In genomic region chr11:68704887-68705286, GRCh38 we compare ENCODE assay signal across 31 cellular contexts. TPM values are rescaled to one million over a fixed set of nuclear protein-coding genes. Genes with fewer than 3 reads are reported as not detected.
A peak's percentile ranks its signal among the peaks of the same experiment; 100 is the strongest.
DNase-seq lines count a peak whose midpoint lies in the region; ATAC-seq and TF ChIP-seq lines count a peak whose summit lies in the region.
"Had no signal": no experiment of that assay in that cellular context is flagged by ENCODE, and none has a peak within 500 bp of the region (broad histone marks: within the 10 kb centered on the region; RNA-seq: fewer than 3 reads in every experiment).

No MANE protein-coding gene starts in this region.

- ATAC-seq in GM23338 (peak; percentile 83), GM19395 (IDR thresholded peaks at IDR 0.05; ENCODE audit: unreplicated experiment) (no peak)
- ATAC-seq: left colon had no signal

- H3K27ac Mint-ChIP-seq in GM23338 (no peak overlapping the region), nephron progenitor cell (no peak overlapping the region)
- H3K27ac Mint-ChIP-seq: activated CD4-positive, alpha-beta T cell treated with anti-CD3 and anti-CD28 coated beads, Interleukin-2, amount 10 ng/mL, durations not matched to agents 24 days and 14 days; CD4-positive, alpha-beta T cell; stimulated activated naive CD8-positive, alpha-beta T cell treated with anti-CD3 and anti-CD28 coated beads, Interleukin-15, Interleukin-2, amounts not matched to agents 100 ng/mL and 50 ng/mL, for 24 hours; T-helper 1 cell treated with Interleukin-12 subunit alpha and Interleukin-12 subunit beta and Interleukin-4 antibody, amounts not matched to agents 30 μg/mL and 1 μg/mL, for 36 hours had no signal

- no peaks in the 10 kb centered on the region for H3K9me3 ChIP-seq in fibroblast of lung (ENCODE audit: control insufficient read depth, insufficient read depth, low read depth, low read length)
- no peaks in the 10 kb centered on the region for H3K9me3 ChIP-seq in MM.1S (replicated peaks; ENCODE audit: insufficient read depth, low read length)
- H3K9me3 ChIP-seq: Peyer's patch, SJSA1 had no signal

- H3K4me2 ChIP-seq in GM23338 (peak overlapping the region; percentile 68), fibroblast of lung (ENCODE audit: extremely low read depth, insufficient read depth, low read length) (no peak overlapping the region), MM.1S (ENCODE audit: low read depth, low read length) (no peak overlapping the region)

- DNase-seq in GM23338 (ENCODE audit: low spot score) (peak; percentile 73), NCI-H146 (lab: John Stamatoyannopoulos, UW) (peak; percentile 56), fibroblast of lung (ENCODE audit: low read depth in 2 of 2) (peak; percentile 6 to 7), nephron progenitor cell (peak; percentile 28), MM.1S (no peak)
- no peak for DNase-seq in activated naive CD4-positive, alpha-beta T cell treated with Interleukin-2 at 50 U/mL for 16 hours
- DNase-seq in NK-92 treated with Interleukin-12 subunit alpha and Interleukin-12 subunit beta, amount 100 ng/mL, for 24 hours (lab: John Stamatoyannopoulos, UW), result no peak
- DNase-seq: activated CD4-positive, alpha-beta T cell treated with anti-CD3 and anti-CD28 coated beads, Interleukin-2, amount 10 ng/mL, durations not matched to agents 24 days and 14 days; activated effector memory CD4-positive, alpha-beta T cell treated with Interleukin-2 at 50 U/mL for 16 hours; CD4-positive, alpha-beta T cell; dorsolateral prefrontal cortex; erythroblast; GM23248; hypothalamus; Karpas-422; left colon; midbrain; NCI-H1105; NCI-H2107; NCI-H774; Peyer's patch; small intestine; stimulated activated CD4-positive, alpha-beta T cell treated with anti-CD3 and anti-CD28 coated beads, Interleukin-2, amount 100 ng/mL, for 48 hours; trophoblast cell had no signal

- H3K4me1 ChIP-seq in GM23338 (ENCODE audit: insufficient read depth) (peaks cover 33% of the 10 kb centered on the region), fibroblast of lung (ENCODE audit: control insufficient read depth, extremely low read depth, insufficient read depth, low read length) (no peaks in the 10 kb centered on the region), MM.1S (ENCODE audit: low read length) (no peaks in the 10 kb centered on the region)
- H3K4me1 ChIP-seq: Peyer's patch had no signal

- peaks cover 10% of the 10 kb centered on the region for H3K27me3 Mint-ChIP-seq in GM23338 (ENCODE audit: insufficient read depth, low read depth, poor library complexity)
- H3K27me3 Mint-ChIP-seq in nephron progenitor cell (ENCODE audit: low read depth, poor library complexity), result peaks cover 30% of the 10 kb centered on the region

- peaks cover 3% of the 10 kb centered on the region; the same call in 2 of the 3 replicates for H3K9me3 Mint-ChIP-seq in GM23338
- H3K9me3 Mint-ChIP-seq in nephron progenitor cell, result peaks cover 8% of the 10 kb centered on the region
- H3K9me3 Mint-ChIP-seq: activated CD4-positive, alpha-beta T cell treated with anti-CD3 and anti-CD28 coated beads, Interleukin-2, amount 10 ng/mL, durations not matched to agents 24 days and 14 days; CD4-positive, alpha-beta T cell; stimulated activated naive CD8-positive, alpha-beta T cell treated with anti-CD3 and anti-CD28 coated beads, Interleukin-15, Interleukin-2, amounts not matched to agents 100 ng/mL and 50 ng/mL, for 24 hours; T-helper 1 cell treated with Interleukin-12 subunit alpha and Interleukin-12 subunit beta and Interleukin-4 antibody, amounts not matched to agents 30 μg/mL and 1 μg/mL, for 36 hours had no signal

- H2AFZ ChIP-seq in GM23338 (no peak overlapping the region), fibroblast of lung (ENCODE audit: low read length) (no peak overlapping the region), MM.1S (ENCODE audit: low read length) (no peak overlapping the region)
- H2AFZ ChIP-seq: GM23248 had no signal

- H3F3A ChIP-seq in GM23338 (replicated peaks; ENCODE audit: low read depth) (peaks cover 7% of the 10 kb centered on the region; the same call in 1 of the 2 replicates), MM.1S (ENCODE audit: insufficient read depth, low read length) (no peaks in the 10 kb centered on the region)

- no peaks in the 10 kb centered on the region for H3K27me3 ChIP-seq in GM23338 (ENCODE audit: insufficient read depth)
- peaks cover 6% of the 10 kb centered on the region for H3K27me3 ChIP-seq in fibroblast of lung (ENCODE audit: control insufficient read depth, insufficient read depth, low read length)
- no peaks in the 10 kb centered on the region for H3K27me3 ChIP-seq in MM.1S (replicated peaks; ENCODE audit: insufficient read depth, low read length)
- H3K27me3 ChIP-seq: cardiac muscle cell, Peyer's patch had no signal

- H4K20me1 ChIP-seq in GM23338 (replicated peaks; ENCODE audit: insufficient read depth) (no peaks in the 10 kb centered on the region), fibroblast of lung (ENCODE audit: control insufficient read depth, extremely low read depth, insufficient read depth, low read length) (no peaks in the 10 kb centered on the region), MM.1S (ENCODE audit: insufficient read depth, low read length) (no peaks in the 10 kb centered on the region)

- H3K27ac ChIP-seq in GM23338 (ENCODE audit: low read depth) (no peak overlapping the region), fibroblast of lung (ENCODE audit: insufficient read depth, low read length) (no peak overlapping the region), MM.1S (ENCODE audit: low read length) (no peak overlapping the region)
- H3K27ac ChIP-seq: cardiac muscle cell, dorsolateral prefrontal cortex, GM23248, Peyer's patch, SJSA1 had no signal

- no peak overlapping the region for H3K9ac ChIP-seq in fibroblast of lung (ENCODE audit: insufficient read depth, low read length)
- H3K9ac ChIP-seq in MM.1S (ENCODE audit: low read length), result no peak overlapping the region
- H3K9ac ChIP-seq: GM23248 had no signal

- H3K36me3 Mint-ChIP-seq in GM23338 (ENCODE audit: low read depth), result peaks cover 2% of the 10 kb centered on the region; the same call in 1 of the 3 replicates
- no peaks in the 10 kb centered on the region for H3K36me3 Mint-ChIP-seq in nephron progenitor cell (ENCODE audit: low read depth)

- TF ChIP-seq CTCF in GM23338 (conservative IDR thresholded peaks at IDR 0.05; ENCODE audit: low read depth in 2 of 2), result peak in 1 of 2 experiments; percentile 67; a peak in 2 of 4 replicates
- no peak for TF ChIP-seq CTCF in fibroblast of lung (conservative IDR thresholded peaks at IDR 0.05 in 1 of 2, IDR thresholded peaks at IDR 0.05 in 1 of 2; ENCODE audit: low read depth in 1 of 2, low read length in 2 of 2)
- no peak for TF ChIP-seq CTCF in nephron progenitor cell (IDR thresholded peaks at IDR 0.05)
- no peak for TF ChIP-seq CTCF in MM.1S (IDR thresholded peaks at IDR 0.05; ENCODE audit: low read length)

- H3K4me3 Mint-ChIP-seq in GM23338 (peak overlapping the region; percentile 30), nephron progenitor cell (no peak overlapping the region)
- H3K4me3 Mint-ChIP-seq: activated CD4-positive, alpha-beta T cell treated with anti-CD3 and anti-CD28 coated beads, Interleukin-2, amount 10 ng/mL, durations not matched to agents 24 days and 14 days; CD4-positive, alpha-beta T cell; stimulated activated naive CD8-positive, alpha-beta T cell treated with anti-CD3 and anti-CD28 coated beads, Interleukin-15, Interleukin-2, amounts not matched to agents 100 ng/mL and 50 ng/mL, for 24 hours; T-helper 1 cell treated with Interleukin-12 subunit alpha and Interleukin-12 subunit beta and Interleukin-4 antibody, amounts not matched to agents 30 μg/mL and 1 μg/mL, for 36 hours had no signal

- H3K4me3 ChIP-seq in GM23338 (peak overlapping the region; percentile 29; the same call in 1 of the 2 replicates), fibroblast of lung (replicated peaks in 1 of 4; ENCODE audit: control extremely low read depth in 1 of 4, insufficient read depth in 1 of 4, low read depth in 3 of 4, low read length in 4 of 4) (no peak overlapping the region), MM.1S (ENCODE audit: low read length) (no peak overlapping the region)
- H3K4me3 ChIP-seq: cardiac muscle cell, dorsolateral prefrontal cortex, GM23248, Peyer's patch, SJSA1 had no signal

- H3K79me2 ChIP-seq in GM23338 (replicated peaks; ENCODE audit: insufficient read depth) (no peaks in the 10 kb centered on the region), fibroblast of lung (ENCODE audit: control insufficient read depth, insufficient read depth, low read length) (no peaks in the 10 kb centered on the region), MM.1S (ENCODE audit: low read length) (no peaks in the 10 kb centered on the region)

- 0 out of 2 replicates have a peak, but pooled peaks cover 1% of the 10 kb centered on the region for H3K9me2 ChIP-seq in GM23338 (ENCODE audit: insufficient read depth)
- H3K9me2 ChIP-seq in MM.1S (replicated peaks; ENCODE audit: insufficient read depth, low read length), result no peaks in the 10 kb centered on the region

- H3K36me3 ChIP-seq in GM23338 (ENCODE audit: insufficient read depth) (no peaks in the 10 kb centered on the region), fibroblast of lung (ENCODE audit: control insufficient read depth, insufficient read depth, low read length) (no peaks in the 10 kb centered on the region), MM.1S (replicated peaks; ENCODE audit: insufficient read depth, low read length) (no peaks in the 10 kb centered on the region)
- H3K36me3 ChIP-seq: cardiac muscle cell, Peyer's patch, SJSA1 had no signal

- H3K4me1 Mint-ChIP-seq in GM23338 (peaks cover 38% of the 10 kb centered on the region), nephron progenitor cell (peaks cover 21% of the 10 kb centered on the region)
- H3K4me1 Mint-ChIP-seq: activated CD4-positive, alpha-beta T cell treated with anti-CD3 and anti-CD28 coated beads, Interleukin-2, amount 10 ng/mL, durations not matched to agents 24 days and 14 days had no signal

TF ChIP-seq in GM23338, 12 proteins besides CTCF, POLR2A, EP300 and RAD21 (continues in another document):
- no peak for TF ChIP-seq EZH2phosphoT487 (IDR thresholded peaks at IDR 0.05; ENCODE audit: unreplicated experiment)
- TF ChIP-seq EZH2 (IDR thresholded peaks at IDR 0.05; ENCODE audit: low read depth, unreplicated experiment), result no peak

RNA-seq across cellular contexts. Expression of gene GAL, which starts 20.5 kb away (rescaled TPM):
- total RNA-seq in GM23338 (2014; rRNA removed; shearing (Covaris generic)), result 80.9 and 82.8 TPM in 2 replicates
- polyA plus RNA-seq in GM23338 (2016; fragmentation: Nextera tagmentation; extraction: Ambion mirVana), result 691 and 693 TPM in 2 replicates
- total RNA-seq in fibroblast of lung, result 1.5 and 5.4 TPM in 2 replicates
- polyA plus RNA-seq in fibroblast of lung, result 1.6 and 6.3 TPM in 2 replicates
- polyA plus RNA-seq in fibroblast of lung (2012), result 4.1 and 17.6 TPM in 2 replicates
- 1.3 and 2.9 TPM in 2 replicates for polyA minus RNA-seq in fibroblast of lung (ENCODE audit: low replicate concordance)
- total RNA-seq: CD4-positive, alpha-beta T cell; frontal cortex; SJSA1 had no signal

RNA-seq across cellular contexts. Expression of gene TESMIN, which starts 46.4 kb away (rescaled TPM):
- total RNA-seq in GM23338 (2014; rRNA removed; shearing (Covaris generic)), result 58.2 and 64.6 TPM in 2 replicates
- polyA plus RNA-seq in GM23338 (2016; fragmentation: Nextera tagmentation; extraction: Ambion mirVana) (54.5 and 54.9 TPM in 2 replicates), fibroblast of lung (0.51 and 0.70 TPM in 2 replicates)
- total RNA-seq in fibroblast of lung, result 0.26 and 2.0 TPM in 2 replicates
- polyA plus RNA-seq in fibroblast of lung (2012), result 1.6 and 3.5 TPM in 2 replicates
- 0.59 and 2.1 TPM in 2 replicates for polyA minus RNA-seq in fibroblast of lung (ENCODE audit: low replicate concordance)
- total RNA-seq: GM23248 had no signal
- polyA plus RNA-seq: neural cell had no signal

Comparison
In these comparisons a context has a peak if more than half of its experiments do, and no peak if none do; other contexts are left out.
1. DNase-seq: peak in GM23338 (single experiment), NCI-H146 (single experiment), fibroblast of lung (2 of 2) and nephron progenitor cell (single experiment); none in activated naive CD4-positive, alpha-beta T cell treated with Interleukin-2 at 50 U/mL for 16 hours (single experiment), NK-92 treated with Interleukin-12 subunit alpha and Interleukin-12 subunit beta, amount 100 ng/mL, for 24 hours (single experiment) and MM.1S (single experiment).
2. RNA of gene GAL, which starts 20.5 kb away (total RNA-seq): 80.9 to 82.8 TPM in GM23338; 1.5 to 5.4 TPM in fibroblast of lung; every median in the first group is over 10 times any median in the second.
3. RNA of gene TESMIN, which starts 46.4 kb away (total RNA-seq): 58.2 to 64.6 TPM in GM23338; 0.26 to 2.0 TPM in fibroblast of lung; every median in the first group is over 10 times any median in the second.